ENCODE assay signal across 13 cellular contexts in the genomic region with DNA sequence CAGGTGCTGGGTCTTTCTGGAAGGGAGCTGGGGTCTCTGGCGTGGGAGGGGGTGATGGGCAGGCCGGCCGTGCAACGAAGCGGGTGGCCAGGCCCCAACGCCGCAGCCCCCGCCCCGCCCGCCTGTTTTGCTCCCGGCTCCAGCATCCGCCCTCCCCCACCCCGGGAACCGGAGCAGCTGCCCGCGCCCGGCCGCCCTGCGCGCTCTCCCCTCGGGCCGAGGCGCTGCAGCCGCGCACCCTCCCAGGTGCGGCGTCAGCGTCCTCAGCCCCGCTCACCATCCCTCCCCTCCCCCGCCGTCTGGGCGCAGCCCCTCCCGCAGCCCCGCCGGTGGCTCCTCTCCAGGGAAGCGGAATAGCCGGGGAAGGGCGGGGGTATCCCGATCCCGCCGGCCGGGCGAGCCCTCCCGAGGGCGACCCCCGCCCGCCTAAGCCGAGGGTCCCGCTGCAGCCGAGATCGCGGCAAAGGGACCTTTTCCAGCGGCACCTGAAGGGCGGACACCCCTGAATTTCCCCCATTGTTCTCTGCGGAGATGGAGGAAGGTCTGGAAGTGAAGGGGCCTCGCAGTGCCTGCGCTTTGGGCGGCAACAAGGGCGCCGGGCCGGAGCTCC. TPM values are rescaled to one million over a fixed set of nuclear protein-coding genes. Genes with fewer than 3 reads are reported as not detected.
DNase-seq lines count a peak whose midpoint lies in the region.
"Had no signal": no experiment of that assay in that cellular context is flagged by ENCODE, and none has a peak within 500 bp of the region (broad histone marks: within the 10 kb centered on the region; RNA-seq: fewer than 3 reads in every experiment).

No MANE protein-coding gene starts in this region.

- POLR2A ChIA-PET in activated CD4-positive, alpha-beta memory T cell treated with anti-CD3 and anti-CD28 coated beads for 36 hours (lab: Charles Lee), result no interaction called here

- H3K36me3 Mint-ChIP-seq in activated CD4-positive, alpha-beta memory T cell treated with anti-CD3 and anti-CD28 coated beads for 36 hours, result no peaks in the 10 kb centered on the region

- intact Hi-C loops in activated CD4-positive, alpha-beta memory T cell treated with anti-CD3 and anti-CD28 coated beads for 36 hours (cut with micrococcal nuclease), result no loop called here

- H3K9me3 ChIP-seq in SJCRH30 (replicated peaks) (peaks cover 9% of the 10 kb centered on the region), iPS-15b (ENCODE audit: control insufficient read depth, insufficient read depth, low read length) (no peaks in the 10 kb centered on the region)

- H3K36me3 ChIP-seq in SJCRH30, result 0 out of 2 replicates have a peak, but pooled peaks cover 2% of the 10 kb centered on the region
- H3K36me3 ChIP-seq in iPS-15b (ENCODE audit: control insufficient read depth, insufficient read depth, low read length), result peaks cover 15% of the 10 kb centered on the region

- peaks cover 39% of the 10 kb centered on the region for H3K27me3 Mint-ChIP-seq in activated CD4-positive, alpha-beta memory T cell treated with anti-CD3 and anti-CD28 coated beads for 36 hours

- DNase-seq in NCI-H2227 (lab: John Stamatoyannopoulos, UW; ENCODE audit: unreplicated experiment) (peak; percentile 73), NCI-H2227 treated with DMSO at 0.1 percent for 48 hours (lab: John Stamatoyannopoulos, UW) (no peak), SJCRH30 (no peak), ACHN (no peak)
- peak; percentile 22 for DNase-seq in stimulated activated CD8-positive, alpha-beta memory T cell treated with anti-CD3 and anti-CD28 coated beads, Interleukin-4, amount 100 ng/mL, for 48 hours
- no peak for DNase-seq in activated CD4-positive, alpha-beta memory T cell treated with anti-CD3 and anti-CD28 coated beads for 36 hours
- DNase-seq in NK-92 treated with Interleukin-12 subunit alpha and Interleukin-12 subunit beta, amount 100 ng/mL, for 24 hours (lab: John Stamatoyannopoulos, UW), result no peak
- DNase-seq: AML-193; central memory CD4-positive, alpha-beta T cell; MV-4-11; T1000 had no signal

- CTCF ChIA-PET in activated CD4-positive, alpha-beta memory T cell treated with anti-CD3 and anti-CD28 coated beads for 36 hours (lab: Charles Lee), result no interaction called here

- H3K4me1 ChIP-seq in SJCRH30 (peaks cover 11% of the 10 kb centered on the region; the same call in 1 of the 2 replicates), iPS-15b (ENCODE audit: control insufficient read depth, insufficient read depth, low read length) (peaks cover 3% of the 10 kb centered on the region)

- H3K4me3 ChIP-seq in SJCRH30 (peak overlapping the region; percentile 40), iPS-15b (ENCODE audit: low read depth, low read length) (peak overlapping the region; percentile 72)
- H3K4me3 ChIP-seq: lung had no signal

- no peak overlapping the region for H3K4me3 Mint-ChIP-seq in activated CD4-positive, alpha-beta memory T cell treated with anti-CD3 and anti-CD28 coated beads for 36 hours

- no peak overlapping the region for H3K27ac Mint-ChIP-seq in activated CD4-positive, alpha-beta memory T cell treated with anti-CD3 and anti-CD28 coated beads for 36 hours

- no peak overlapping the region for H3K27ac ChIP-seq in SJCRH30

- in situ Hi-C loops in ACHN (cut with HindIII; ENCODE audit: low pct_ligation_motif_present, low pct_unique_long_range_greater_than_20kb, low sequenced_read_pairs), result no loop called here

- peaks cover 38% of the 10 kb centered on the region for H3K27me3 ChIP-seq in SJCRH30
- H3K27me3 ChIP-seq in iPS-15b (ENCODE audit: control insufficient read depth, insufficient read depth, low read length), result peaks cover 24% of the 10 kb centered on the region

- peak overlapping the region; percentile 90 for H3K9ac ChIP-seq in iPS-15b (ENCODE audit: low read depth, low read length)

- no peaks in the 10 kb centered on the region for H3K9me3 Mint-ChIP-seq in activated CD4-positive, alpha-beta memory T cell treated with anti-CD3 and anti-CD28 coated beads for 36 hours

- peaks cover 10% of the 10 kb centered on the region for H3K4me1 Mint-ChIP-seq in activated CD4-positive, alpha-beta memory T cell treated with anti-CD3 and anti-CD28 coated beads for 36 hours (ENCODE audit: low read depth)

RNA-seq across cellular contexts. Expression of a gene that starts 0.5 kb away (rescaled TPM):
- total RNA-seq in SJCRH30 (2014; rRNA removed; shearing (Covaris generic)), result 3.7 and 4.0 TPM in 2 replicates
- total RNA-seq in activated CD4-positive, alpha-beta memory T cell treated with anti-CD3 and anti-CD28 coated beads for 36 hours, result 1 to 10 TPM; 3.3 to 3.8 TPM

RNA-seq across cellular contexts. Expression of a gene that starts 49.1 kb away (rescaled TPM):
- total RNA-seq in SJCRH30 (2014; rRNA removed; shearing (Covaris generic)), result 1.3 and 1.7 TPM in 2 replicates
- not detected for total RNA-seq in activated CD4-positive, alpha-beta memory T cell treated with anti-CD3 and anti-CD28 coated beads for 36 hours

Comparison
In these comparisons a context has a peak if more than half of its experiments do, and no peak if none do; other contexts are left out.
1. DNase-seq: peak in NCI-H2227 (single experiment) and stimulated activated CD8-positive, alpha-beta memory T cell treated with anti-CD3 and anti-CD28 coated beads, Interleukin-4, amount 100 ng/mL, for 48 hours (single experiment); none in NCI-H2227 treated with DMSO at 0.1 percent for 48 hours (single experiment), SJCRH30 (0 of 2), ACHN (single experiment), activated CD4-positive, alpha-beta memory T cell treated with anti-CD3 and anti-CD28 coated beads for 36 hours (single experiment) and NK-92 treated with Interleukin-12 subunit alpha and Interleukin-12 subunit beta, amount 100 ng/mL, for 24 hours (single experiment).